ENCODE assay signal across 1 cellular context in genomic region chr7:144384071-144384470, GRCh38.
TF ChIP-seq lines count a peak whose summit lies in the region.

No MANE protein-coding gene starts in this region.

TF ChIP-seq in GM12878, 131 proteins besides CTCF, POLR2A, EP300 and RAD21:
- TF ChIP-seq ATF3 (IDR thresholded peaks at IDR 0.05; ENCODE audit: borderline replicate concordance, extremely low read depth, low read depth, low read length) (no peak), ZBTB33 (IDR thresholded peaks at IDR 0.05) (no peak), CEBPZ (IDR thresholded peaks at IDR 0.05; ENCODE audit: low read depth, low read length) (no peak), CREM (IDR thresholded peaks at IDR 0.05; ENCODE audit: low read depth) (peak; percentile 43; the same call in 1 of the 2 replicates), SMAD1 (IDR thresholded peaks at IDR 0.05; ENCODE audit: low read depth, partially characterized antibody) (no peak), ZBTB11 (CRISPR knock-in tag; IDR thresholded peaks at IDR 0.05) (no peak), MTA3 (IDR thresholded peaks at IDR 0.05; ENCODE audit: borderline replicate concordance, low read length) (peak; percentile 40; the same call in 1 of the 2 replicates), SMAD5 (IDR thresholded peaks at IDR 0.05; ENCODE audit: low read depth) (no peak), MEF2A (IDR thresholded peaks at IDR 0.05; ENCODE audit: insufficient read depth, low read depth, low read length) (no peak), STAT3 (IDR thresholded peaks at IDR 0.05; ENCODE audit: low read depth, low read length) (no peak), TCF12 (IDR thresholded peaks at IDR 0.05; ENCODE audit: low read depth, low read length) (no peak), RUNX3 (IDR thresholded peaks at IDR 0.05; ENCODE audit: low read length) (peak; percentile 86), FOXM1 (IDR thresholded peaks at IDR 0.05; ENCODE audit: low read depth, low read length) (peak; percentile 50; the same call in 1 of the 2 replicates), CUX1 (IDR thresholded peaks at IDR 0.05; ENCODE audit: insufficient replicate concordance, low read depth, low read length) (no peak), SPI1 (IDR thresholded peaks at IDR 0.05; ENCODE audit: borderline replicate concordance, insufficient read depth, low read depth, low read length) (no peak), SP1 (IDR thresholded peaks at IDR 0.05; ENCODE audit: low read depth, low read length) (no peak), ZSCAN29 (IDR thresholded peaks at IDR 0.05) (no peak), NFIC (IDR thresholded peaks at IDR 0.05; ENCODE audit: low read depth, low read length) (no peak; the same call in 1 of the 2 replicates), ATF2 (IDR thresholded peaks at IDR 0.05; ENCODE audit: low read length) (no peak; the same call in 1 of the 2 replicates), SMC3 (IDR thresholded peaks at IDR 0.05; ENCODE audit: borderline replicate concordance, low read length) (no peak), CBX5 (IDR thresholded peaks at IDR 0.05; ENCODE audit: low read depth) (no peak), ZBED1 (IDR thresholded peaks at IDR 0.05; ENCODE audit: borderline replicate concordance) (peak; percentile 55; the same call in 1 of the 2 replicates), SKIL (IDR thresholded peaks at IDR 0.05; ENCODE audit: low read depth, poor library complexity, severe bottlenecking) (no peak), RELA (IDR thresholded peaks at IDR 0.05; ENCODE audit: borderline replicate concordance, partially characterized antibody) (no peak), NR2C1 (IDR thresholded peaks at IDR 0.05) (no peak), TCF3 (IDR thresholded peaks at IDR 0.05; ENCODE audit: borderline replicate concordance, insufficient read depth, low read depth, low read length) (no peak), TAF1 (IDR thresholded peaks at IDR 0.05; ENCODE audit: borderline replicate concordance, low read depth, low read length) (no peak), IKZF2 (IDR thresholded peaks at IDR 0.05) (no peak), ELK1 (IDR thresholded peaks at IDR 0.05; ENCODE audit: low read depth, low read length) (no peak), ETV6 (conservative IDR thresholded peaks at IDR 0.05 in 1 of 2, IDR thresholded peaks at IDR 0.05 in 1 of 2; ENCODE audit: borderline replicate concordance in 1 of 2, low read depth in 1 of 2) (0 out of 4 replicates have a peak, but pooled peaks of 1 of the 2 experiments have one; percentile 11), ATF7 (IDR thresholded peaks at IDR 0.05; ENCODE audit: low read depth) (no peak), GATAD2B (conservative IDR thresholded peaks at IDR 0.05; ENCODE audit: low read depth) (no peak), CREB1 (IDR thresholded peaks at IDR 0.05; ENCODE audit: low read depth) (no peak), IRF3 (IDR thresholded peaks at IDR 0.05) (no peak), SRF (IDR thresholded peaks at IDR 0.05; ENCODE audit: low read depth in 2 of 2, low read length in 2 of 2) (no peak), GABPA (IDR thresholded peaks at IDR 0.05; ENCODE audit: low read depth) (no peak)
